Comparison of ENCODE assay signal across 11 cellular contexts in the genomic region with DNA sequence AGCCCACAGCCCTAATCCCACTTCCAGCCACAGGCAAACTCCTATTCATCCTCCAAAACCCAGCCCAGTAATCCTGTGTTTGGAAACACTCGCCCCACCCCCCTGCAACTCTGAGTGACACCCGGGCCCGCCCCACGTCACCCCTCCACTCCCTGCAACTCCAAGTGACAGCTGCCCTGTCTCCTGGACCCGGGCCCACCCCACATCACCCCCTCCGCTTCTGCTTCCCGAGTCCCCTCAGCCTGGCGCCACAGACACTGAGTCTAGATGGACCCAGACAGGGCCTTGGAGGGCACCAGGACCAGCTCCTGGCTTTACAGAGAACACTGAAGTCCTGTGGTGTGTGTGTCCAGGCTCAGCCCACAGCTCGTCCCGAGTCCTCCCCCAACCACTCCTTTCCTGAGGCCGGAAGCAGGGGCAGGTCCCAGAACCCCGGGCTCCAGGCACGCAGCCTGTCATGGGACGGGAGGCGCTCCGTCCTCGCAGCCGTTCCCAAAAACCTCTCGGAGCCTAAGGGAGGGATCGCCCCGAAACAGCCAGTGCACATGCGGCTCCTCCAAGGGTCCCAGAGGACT. TPM values are rescaled to one million over a fixed set of nuclear protein-coding genes. Genes with fewer than 3 reads are reported as not detected.
DNase-seq lines count a peak whose midpoint lies in the region; ATAC-seq and TF ChIP-seq lines count a peak whose summit lies in the region.
"Had no signal": no experiment of that assay in that cellular context is flagged by ENCODE, and none has a peak within 500 bp of the region (broad histone marks: within the 10 kb centered on the region; RNA-seq: fewer than 3 reads in every experiment).

No MANE protein-coding gene starts in this region.

- DNase-seq in dermis blood vessel endothelial cell (peak; percentile 73), right lobe of liver (peak in 1 of 3 donors; percentile 79), HCEC 1CT (no peak), MM.1S (no peak), NCI-H2196 (lab: John Stamatoyannopoulos, UW; ENCODE audit: unreplicated experiment) (no peak)
- no peak for DNase-seq in effector memory CD4-positive, alpha-beta T cell
- DNase-seq: naive thymus-derived CD8-positive, alpha-beta T cell; NCI-H1048; NCI-H526 treated with DMSO at 0.1 percent for 48 hours had no signal

- peak overlapping the region in 1 of 4 donors; percentile 71 for H3K4me3 Mint-ChIP-seq in IgD-negative memory B cell

- peaks cover 52% of the 10 kb centered on the region for H4K20me1 ChIP-seq in MM.1S (ENCODE audit: insufficient read depth, low read length)

- H3K79me2 ChIP-seq in MM.1S (ENCODE audit: low read length) = peaks cover 99% of the 10 kb centered on the region

- H3F3A ChIP-seq in MM.1S (ENCODE audit: insufficient read depth, low read length) = no peaks in the 10 kb centered on the region

- no peaks in the 10 kb centered on the region for H3K36me3 Mint-ChIP-seq in IgD-negative memory B cell

- TF ChIP-seq POLR2A in right lobe of liver (IDR thresholded peaks at IDR 0.05) = peak; percentile 46

- peak overlapping the region in 2 of 3 donors; percentile 81 for H3K27ac ChIP-seq in right lobe of liver
- no peak overlapping the region for H3K27ac ChIP-seq in subcutaneous abdominal adipose tissue (ENCODE audit: low read depth, low read length)
- no peak overlapping the region for H3K27ac ChIP-seq in MM.1S (ENCODE audit: low read length)
- no peak overlapping the region for H3K27ac ChIP-seq in effector memory CD4-positive, alpha-beta T cell (ENCODE audit: insufficient read depth, low read length, poor library complexity, severe bottlenecking)

- H2AFZ ChIP-seq in MM.1S (ENCODE audit: low read length) = no peak overlapping the region

- H3K27me3 Mint-ChIP-seq in IgD-negative memory B cell = no peaks in the 10 kb centered on the region
- H3K27me3 Mint-ChIP-seq: naive thymus-derived CD8-positive, alpha-beta T cell had no signal

- intact Hi-C loops in right lobe of liver (cut with DNase I) = no loop called here

- H3K4me1 Mint-ChIP-seq in IgD-negative memory B cell = peaks cover 4 to 27% (median 17%) of the 10 kb centered on the region in 3 donors

- H3K9me3 Mint-ChIP-seq in IgD-negative memory B cell = no peaks in the 10 kb centered on the region
- H3K9me3 Mint-ChIP-seq: naive thymus-derived CD8-positive, alpha-beta T cell had no signal

- H3K4me3 ChIP-seq in right lobe of liver (peak overlapping the region in 2 of 3 donors; percentile 9 to 21), subcutaneous abdominal adipose tissue (ENCODE audit: low read depth in 1 of 5, low read length in 5 of 5) (peak overlapping the region in 4 of 5 donors; percentile 15 to 53 (median 33)), MM.1S (ENCODE audit: low read length) (no peak overlapping the region)
- H3K4me3 ChIP-seq in effector memory CD4-positive, alpha-beta T cell (ENCODE audit: insufficient read depth, low read depth, low read length, poor library complexity, severe bottlenecking) = no peak overlapping the region

- peak; percentile 8 to 49 (median 40) for ATAC-seq in right lobe of liver
- ATAC-seq: naive thymus-derived CD8-positive, alpha-beta T cell had no signal

- 10% methylated on average over 2 of the region's 22 CpGs for WGBS in right lobe of liver (ENCODE audit: insufficient coverage, low coverage, low lambda C conversion rate, missing lambda C conversion rate)

- no peaks in the 10 kb centered on the region for H3K27me3 ChIP-seq in right lobe of liver
- no peaks in the 10 kb centered on the region for H3K27me3 ChIP-seq in subcutaneous abdominal adipose tissue (ENCODE audit: control insufficient read depth in 5 of 5, insufficient read depth in 4 of 5, low read length in 5 of 5)
- H3K27me3 ChIP-seq in MM.1S (replicated peaks; ENCODE audit: insufficient read depth, low read length) = no peaks in the 10 kb centered on the region
- H3K27me3 ChIP-seq in effector memory CD4-positive, alpha-beta T cell (replicated peaks; ENCODE audit: control insufficient read depth, insufficient read depth, low read length, poor library complexity, severe bottlenecking) = no peaks in the 10 kb centered on the region

- H3K9me2 ChIP-seq in MM.1S (replicated peaks; ENCODE audit: insufficient read depth, low read length) = no peaks in the 10 kb centered on the region

- H3K36me3 ChIP-seq in right lobe of liver (no peaks in the 10 kb centered on the region), subcutaneous abdominal adipose tissue (ENCODE audit: control insufficient read depth in 5 of 5, insufficient read depth in 5 of 5, low read length in 5 of 5) (peaks cover 0 to 13% (median 7%) of the 10 kb centered on the region in 5 donors), MM.1S (replicated peaks; ENCODE audit: insufficient read depth, low read length) (no peaks in the 10 kb centered on the region)
- peaks cover 20% of the 10 kb centered on the region for H3K36me3 ChIP-seq in effector memory CD4-positive, alpha-beta T cell (ENCODE audit: control insufficient read depth, insufficient read depth, low read length)

- H3K9me3 ChIP-seq in right lobe of liver = no peaks in the 10 kb centered on the region
- no peaks in the 10 kb centered on the region for H3K9me3 ChIP-seq in subcutaneous abdominal adipose tissue (ENCODE audit: control insufficient read depth in 5 of 5, low read length in 5 of 5)
- H3K9me3 ChIP-seq in MM.1S (replicated peaks; ENCODE audit: insufficient read depth, low read length) = no peaks in the 10 kb centered on the region
- H3K9me3 ChIP-seq in effector memory CD4-positive, alpha-beta T cell (ENCODE audit: control insufficient read depth, low read length) = no peaks in the 10 kb centered on the region

- peak overlapping the region in 2 of 3 donors; percentile 73 to 77 for H3K27ac Mint-ChIP-seq in IgD-negative memory B cell

- TF ChIP-seq CTCF in right lobe of liver (IDR thresholded peaks at IDR 0.05) (no peak), MM.1S (IDR thresholded peaks at IDR 0.05; ENCODE audit: low read length) (no peak)

- H3K4me2 ChIP-seq in MM.1S (ENCODE audit: low read depth, low read length) = no peak overlapping the region

- peaks cover 0 to 66% (median 31%) of the 10 kb centered on the region in 4 donors for H3K4me1 ChIP-seq in right lobe of liver
- peaks cover 3 to 85% (median 71%) of the 10 kb centered on the region in 5 donors for H3K4me1 ChIP-seq in subcutaneous abdominal adipose tissue (ENCODE audit: control insufficient read depth in 5 of 5, insufficient read depth in 5 of 5, low read length in 5 of 5)
- H3K4me1 ChIP-seq in MM.1S (ENCODE audit: low read length) = no peaks in the 10 kb centered on the region
- H3K4me1 ChIP-seq in effector memory CD4-positive, alpha-beta T cell (ENCODE audit: control insufficient read depth, insufficient read depth, low read length, poor library complexity, severe bottlenecking) = peaks cover 24% of the 10 kb centered on the region

- H3K9ac ChIP-seq in subcutaneous abdominal adipose tissue (ENCODE audit: low read length in 5 of 5) (peak overlapping the region in 1 of 5 donors; percentile 43), MM.1S (ENCODE audit: low read length) (no peak overlapping the region)

RNA-seq across cellular contexts. Expression of gene REXO1, which starts 7.7 kb away (rescaled TPM):
- polyA plus RNA-seq in IgD-negative memory B cell = 13.7 TPM
- total RNA-seq in dermis blood vessel endothelial cell (8.7 and 14.0 TPM in 2 replicates), right lobe of liver (10 to 100 TPM in 4 of 6 experiments, 1 to 10 TPM in 2; 8.0 to 17.7 (median 12.6) TPM)

RNA-seq across cellular contexts. Expression of gene KLF16, which starts 22.8 kb away (rescaled TPM):
- polyA plus RNA-seq in IgD-negative memory B cell = 1.8 TPM
- total RNA-seq in dermis blood vessel endothelial cell = 5.3 and 9.5 TPM in 2 replicates
- 10 to 100 TPM in 5 of 6 experiments, 1 to 10 TPM in 1; 9.9 to 23.6 (median 10.8) TPM for total RNA-seq in right lobe of liver

RNA-seq across cellular contexts. Expression of gene ATP8B3, which starts 28.6 kb away (rescaled TPM):
- polyA plus RNA-seq in IgD-negative memory B cell = 1.2 TPM
- total RNA-seq in dermis blood vessel endothelial cell = 0.85 and 1.2 TPM in 2 replicates
- total RNA-seq in right lobe of liver = 1 to 10 TPM in 5 of 6 experiments, under 1 TPM in 1; 0.86 to 5.7 (median 3.1) TPM

RNA-seq across cellular contexts. Expression of gene ABHD17A, which starts 44.7 kb away (rescaled TPM):
- polyA plus RNA-seq in IgD-negative memory B cell = 107 TPM
- total RNA-seq in dermis blood vessel endothelial cell = 111 and 142 TPM in 2 replicates
- 10 to 100 TPM; 20.4 to 49.5 (median 23.5) TPM for total RNA-seq in right lobe of liver

Comparison
In these comparisons a context has a peak if more than half of its experiments do, and no peak if none do; other contexts are left out.
1. H3K27ac ChIP-seq: peak in right lobe of liver (2 of 3); none in subcutaneous abdominal adipose tissue (single experiment), MM.1S (single experiment) and effector memory CD4-positive, alpha-beta T cell (single experiment).
2. H3K4me3 ChIP-seq: peak in right lobe of liver (2 of 3) and subcutaneous abdominal adipose tissue (4 of 5); none in MM.1S (single experiment) and effector memory CD4-positive, alpha-beta T cell (single experiment).